Comparison of ENCODE assay signal across 20 cellular contexts in the genomic region with DNA sequence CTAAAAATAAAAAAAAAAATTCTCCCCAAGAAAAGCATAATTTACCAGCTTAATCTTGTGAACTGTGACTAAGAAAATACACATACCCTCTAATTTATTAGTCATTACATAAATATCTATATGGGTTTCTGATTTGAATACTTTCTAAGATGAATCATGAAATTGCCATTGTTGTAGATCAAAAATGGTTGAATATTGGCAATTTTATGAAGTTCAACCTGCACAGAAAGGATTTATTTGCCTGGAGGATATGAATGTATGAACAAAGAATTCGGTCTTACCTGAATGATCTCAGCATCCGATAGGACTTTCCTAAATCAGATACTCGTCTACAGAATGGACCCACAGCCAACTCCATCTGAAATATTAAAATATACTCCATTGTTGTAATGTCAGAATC.
"Had no signal": no experiment of that assay in that cellular context is flagged by ENCODE, and none has a peak within 500 bp of the region (broad histone marks: within the 10 kb centered on the region; RNA-seq: fewer than 3 reads in every experiment).

No MANE protein-coding gene starts in this region.

- H3K4me1 Mint-ChIP-seq: activated naive CD8-positive, alpha-beta T cell treated with anti-CD3 and anti-CD28 coated beads, Interleukin-2, amount 50 U/mL, for 24 hours; immature natural killer cell had no signal

- H3K27me3 ChIP-seq: left lung, upper lobe of left lung had no signal

- H3K27ac ChIP-seq: coronary artery, left lung, psoas muscle, upper lobe of left lung, VCaP had no signal

- H3K4me3 Mint-ChIP-seq: activated CD4-positive, alpha-beta memory T cell treated with anti-CD3 and anti-CD28 coated beads for 36 hours; activated naive CD8-positive, alpha-beta T cell treated with anti-CD3 and anti-CD28 coated beads, Interleukin-2, amount 50 U/mL, for 24 hours; activated T-cell treated with anti-CD3 and anti-CD28 coated beads, Interleukin-2, amount 50 U/mL, for 72 hours; immature natural killer cell; memory B cell; natural killer cell treated with Interleukin-12 subunit alpha and Interleukin-12 subunit beta and Interleukin-15 and Interleukin-18, amount 100 ng/mL, for 72 hours had no signal

- DNase-seq: activated CD4-positive, alpha-beta memory T cell treated with anti-CD3 and anti-CD28 coated beads for 36 hours; activated naive CD4-positive, alpha-beta T cell; activated naive CD8-positive, alpha-beta T cell treated with anti-CD3 and anti-CD28 coated beads, Interleukin-2, amount 50 U/mL, for 24 hours; activated T-cell treated with anti-CD3 and anti-CD28 coated beads, Interleukin-2, amount 50 U/mL, for 72 hours; central memory CD4-positive, alpha-beta T cell; effector memory CD4-positive, alpha-beta T cell; erythroblast; immature natural killer cell; left lung; occipital lobe; psoas muscle; stimulated activated CD4-positive, alpha-beta T cell treated with anti-CD3 and anti-CD28 coated beads, Interleukin-2, amount 100 ng/mL, for 24 hours; stimulated activated naive CD4-positive, alpha-beta T cell; T-helper 9 cell; upper lobe of left lung had no signal

- ATAC-seq: activated naive CD8-positive, alpha-beta T cell treated with anti-CD3 and anti-CD28 coated beads, Interleukin-2, amount 50 U/mL, for 24 hours; activated T-cell treated with anti-CD3 and anti-CD28 coated beads, Interleukin-2, amount 50 U/mL, for 72 hours; left lung; natural killer cell treated with Interleukin-12 subunit alpha and Interleukin-12 subunit beta and Interleukin-15 and Interleukin-18, amount 100 ng/mL, for 72 hours; psoas muscle; sciatic nerve had no signal

- H3K27me3 Mint-ChIP-seq: activated CD4-positive, alpha-beta memory T cell treated with anti-CD3 and anti-CD28 coated beads for 36 hours; activated naive CD8-positive, alpha-beta T cell treated with anti-CD3 and anti-CD28 coated beads, Interleukin-2, amount 50 U/mL, for 24 hours; memory B cell; natural killer cell treated with Interleukin-12 subunit alpha and Interleukin-12 subunit beta and Interleukin-15 and Interleukin-18, amount 100 ng/mL, for 72 hours had no signal

- H3K27ac Mint-ChIP-seq: activated CD4-positive, alpha-beta memory T cell treated with anti-CD3 and anti-CD28 coated beads for 36 hours; activated naive CD8-positive, alpha-beta T cell treated with anti-CD3 and anti-CD28 coated beads, Interleukin-2, amount 50 U/mL, for 24 hours; immature natural killer cell; memory B cell; natural killer cell treated with Interleukin-12 subunit alpha and Interleukin-12 subunit beta and Interleukin-15 and Interleukin-18, amount 100 ng/mL, for 72 hours had no signal

- H3K4me3 ChIP-seq: coronary artery, left lung, psoas muscle, upper lobe of left lung had no signal

- H3K36me3 Mint-ChIP-seq: natural killer cell treated with Interleukin-12 subunit alpha and Interleukin-12 subunit beta and Interleukin-15 and Interleukin-18, amount 100 ng/mL, for 72 hours had no signal

- H3K9me3 Mint-ChIP-seq: activated CD4-positive, alpha-beta memory T cell treated with anti-CD3 and anti-CD28 coated beads for 36 hours; activated naive CD8-positive, alpha-beta T cell treated with anti-CD3 and anti-CD28 coated beads, Interleukin-2, amount 50 U/mL, for 24 hours; activated T-cell treated with anti-CD3 and anti-CD28 coated beads, Interleukin-2, amount 50 U/mL, for 72 hours; immature natural killer cell; memory B cell; natural killer cell treated with Interleukin-12 subunit alpha and Interleukin-12 subunit beta and Interleukin-15 and Interleukin-18, amount 100 ng/mL, for 72 hours had no signal

- H3K9me3 ChIP-seq: left lung, psoas muscle, upper lobe of left lung had no signal

- H3K4me1 ChIP-seq: upper lobe of left lung had no signal
